In genomic region chr17:74639704-74640142, GRCh38 we compare ENCODE assay signal across 13 cellular contexts. TPM values are rescaled to one million over a fixed set of nuclear protein-coding genes. Genes with fewer than 3 reads are reported as not detected.
DNase-seq lines count a peak whose midpoint lies in the region; ATAC-seq, FAIRE-seq and TF ChIP-seq lines count a peak whose summit lies in the region.
"Had no signal": no experiment of that assay in that cellular context is flagged by ENCODE, and none has a peak within 500 bp of the region (broad histone marks: within the 10 kb centered on the region; RNA-seq: fewer than 3 reads in every experiment).

No MANE protein-coding gene starts in this region.

- no peak for DNase-seq in DND-41
- no peak for DNase-seq in HTR-8/SVneo (ENCODE audit: insufficient read length, low spot score)
- no peak for DNase-seq in T-helper 17 cell
- peak; percentile 20 for DNase-seq in midbrain (lab: John Stamatoyannopoulos, UW)
- DNase-seq in cerebellar cortex (ENCODE audit: low spot score), result no peak
- DNase-seq in inferior parietal cortex (ENCODE audit: extremely low spot score), result no peak
- DNase-seq: DMS79; effector memory CD4-positive, alpha-beta T cell; NCI-H1048; NCI-H774 had no signal

- H3K27me3 ChIP-seq in DND-41 (ENCODE audit: insufficient read depth, low read length, poor library complexity), result peaks cover 28% of the 10 kb centered on the region

- H3K4me3 Mint-ChIP-seq in T-helper 17 cell, result peak overlapping the region; percentile 52
- H3K4me3 Mint-ChIP-seq: GM23338 had no signal

- H3K27ac Mint-ChIP-seq in T-helper 17 cell, result no peak overlapping the region
- H3K27ac Mint-ChIP-seq: GM23338 had no signal

- H3K4me1 ChIP-seq in DND-41 (ENCODE audit: insufficient read depth, low read length), result no peaks in the 10 kb centered on the region

- H3K4me1 Mint-ChIP-seq in T-helper 17 cell, result peaks cover 6% of the 10 kb centered on the region

- H3K4me2 ChIP-seq in DND-41 (ENCODE audit: insufficient read depth, low read length), result no peak overlapping the region
- H3K4me2 ChIP-seq: GM23338 had no signal

- no peak for TF ChIP-seq CTCF in DND-41 (IDR thresholded peaks at IDR 0.05; ENCODE audit: borderline replicate concordance, extremely low read depth, low read length, poor library complexity, severe bottlenecking)

- no peaks in the 10 kb centered on the region for H3K9me3 ChIP-seq in DND-41 (ENCODE audit: insufficient read depth, low read length, severe bottlenecking)
- H3K9me3 ChIP-seq in T-helper 17 cell (ENCODE audit: control insufficient read depth, low read length, poor library complexity, severe bottlenecking), result no peaks in the 10 kb centered on the region

- 0 out of 3 replicates have a peak, but pooled peaks have one; percentile 14 for ATAC-seq in DND-41 (ENCODE audit: insufficient read depth, low read depth)
- peak; percentile 28 for ATAC-seq in T-helper 17 cell
- no peak for ATAC-seq in HG02798 (IDR thresholded peaks at IDR 0.05; ENCODE audit: poor library complexity, unreplicated experiment)
- no peak for ATAC-seq in GM21360 (IDR thresholded peaks at IDR 0.05; ENCODE audit: unreplicated experiment)
- ATAC-seq: GM23338 had no signal

- H3K36me3 Mint-ChIP-seq in T-helper 17 cell (ENCODE audit: low read depth), result peaks cover 5% of the 10 kb centered on the region

- H3K4me3 ChIP-seq in DND-41 (ENCODE audit: low read depth in 1 of 2, low read length in 2 of 2), result no peak overlapping the region
- H3K4me3 ChIP-seq: GM23338 had no signal

- no peak overlapping the region for H3K9ac ChIP-seq in DND-41 (ENCODE audit: low read depth, low read length)

- no peak overlapping the region for H3K27ac ChIP-seq in DND-41 (ENCODE audit: low read length)

- H3K79me2 ChIP-seq in DND-41 (ENCODE audit: insufficient read depth, low read length), result no peaks in the 10 kb centered on the region

- no peaks in the 10 kb centered on the region for H4K20me1 ChIP-seq in DND-41 (ENCODE audit: insufficient read depth, low read length)

- no peak overlapping the region for H2AFZ ChIP-seq in DND-41 (ENCODE audit: low read depth, low read length)
- H2AFZ ChIP-seq: GM23338 had no signal

- FAIRE-seq in HTR-8/SVneo (lab: Jason Lieb, UNC), result peak; percentile 20

- peaks cover 63% of the 10 kb centered on the region for H3K27me3 Mint-ChIP-seq in T-helper 17 cell

- H3K36me3 ChIP-seq in DND-41 (ENCODE audit: insufficient read depth, low read length), result no peaks in the 10 kb centered on the region

RNA-seq across cellular contexts. Expression of gene CD300E, which starts 16.2 kb away (rescaled TPM):
- total RNA-seq in T-helper 17 cell, result 1 to 10 TPM in 1 of 2 donors, under 1 TPM in 1; 0.81 to 5.7 TPM
- total RNA-seq: GM23338 had no signal

RNA-seq across cellular contexts. Expression of gene CD300LD, which starts 47.6 kb away (rescaled TPM):
- total RNA-seq in T-helper 17 cell, result not detected
- total RNA-seq: GM23338 had no signal

Comparison
In these comparisons a context has a peak if more than half of its experiments do, and no peak if none do; other contexts are left out.
1. ATAC-seq: peak in DND-41 (single experiment) and T-helper 17 cell (single experiment); none in HG02798 (single experiment) and GM21360 (single experiment).